Comparison of ENCODE assay signal across 3 cellular contexts in genomic region chr1:184228558-184228957, GRCh38.
"Had no signal": no experiment of that assay in that cellular context is flagged by ENCODE, and none has a peak within 500 bp of the region (broad histone marks: within the 10 kb centered on the region; RNA-seq: fewer than 3 reads in every experiment).

No MANE protein-coding gene starts in this region.

- ATAC-seq: GM12878 had no signal

- H3K4me3 ChIP-seq: GM12878 had no signal

- DNase-seq: GDM1, GF-D8 had no signal
